9 cellular contexts compared by ENCODE assay signal in genomic region chr3:14405120-14405885, GRCh38. TPM values are rescaled to one million over a fixed set of nuclear protein-coding genes. Genes with fewer than 3 reads are reported as not detected.
DNase-seq lines count a peak whose midpoint lies in the region; TF ChIP-seq lines count a peak whose summit lies in the region.
"Had no signal": no experiment of that assay in that cellular context is flagged by ENCODE, and none has a peak within 500 bp of the region (broad histone marks: within the 10 kb centered on the region; RNA-seq: fewer than 3 reads in every experiment).

No MANE protein-coding gene starts in this region.

- no peaks in the 10 kb centered on the region for H3F3A ChIP-seq in neural cell (ENCODE audit: insufficient read depth, low read length, poor library complexity, severe bottlenecking)

- peaks cover 68% of the 10 kb centered on the region for H4K20me1 ChIP-seq in BLaER1
- H4K20me1 ChIP-seq in neural cell (ENCODE audit: insufficient read depth), result no peaks in the 10 kb centered on the region

- H3K36me3 ChIP-seq in BLaER1, result peaks cover 32% of the 10 kb centered on the region
- peaks cover 11% of the 10 kb centered on the region; the same call in 1 of the 2 replicates for H3K36me3 ChIP-seq in HUES64 (ENCODE audit: insufficient read depth, low read length)
- H3K36me3 ChIP-seq in brain microvascular endothelial cell (replicated peaks), result no peaks in the 10 kb centered on the region
- no peaks in the 10 kb centered on the region for H3K36me3 ChIP-seq in neural cell (ENCODE audit: insufficient read depth, low read length)

- DNase-seq in brain microvascular endothelial cell (no peak), HUDEP-2 (lab: John Stamatoyannopoulos, UW; ENCODE audit: unreplicated experiment in 76 of 76) (no peak), NCI-H1930 (lab: John Stamatoyannopoulos, UW) (no peak), islet precursor cell (no peak), NCI-H2107 treated with DMSO at 0.1 percent for 48 hours (lab: John Stamatoyannopoulos, UW; ENCODE audit: unreplicated experiment) (no peak)
- DNase-seq: SHP77 treated with DMSO at 0.1 percent for 48 hours had no signal

- H3K4me3 ChIP-seq in BLaER1 (peak overlapping the region; percentile 89; the same call in 1 of the 2 replicates), HUES64 (ENCODE audit: low read length) (peak overlapping the region; percentile 71), brain microvascular endothelial cell (ENCODE audit: low read depth, low read length) (peak overlapping the region; percentile 89), neural cell (ENCODE audit: low read length) (peak overlapping the region; percentile 93)

- H3K4me2 ChIP-seq in BLaER1 (peak overlapping the region; percentile 99), neural cell (ENCODE audit: low read length) (peak overlapping the region; percentile 79)

- H2AFZ ChIP-seq in neural cell (ENCODE audit: low read depth, low read length), result no peak overlapping the region

- TF ChIP-seq RAD21 in neural cell (conservative IDR thresholded peaks at IDR 0.05), result no peak

- TF ChIP-seq EP300 in neural cell (conservative IDR thresholded peaks at IDR 0.05; ENCODE audit: poor library complexity, severe bottlenecking), result no peak

- H3K9me3 ChIP-seq in BLaER1, result no peaks in the 10 kb centered on the region
- H3K9me3 ChIP-seq in HUES64 (ENCODE audit: insufficient read depth, low read depth, low read length), result no peaks in the 10 kb centered on the region
- no peaks in the 10 kb centered on the region for H3K9me3 ChIP-seq in neural cell (ENCODE audit: low read length)

- no peak overlapping the region for H3K9ac ChIP-seq in BLaER1
- H3K9ac ChIP-seq in HUES64 (ENCODE audit: low read depth, low read length), result no peak overlapping the region
- no peak overlapping the region for H3K9ac ChIP-seq in neural cell (ENCODE audit: low read length)

- TF ChIP-seq CTCF in brain microvascular endothelial cell (IDR thresholded peaks at IDR 0.05; ENCODE audit: low read depth, low read length, missing control alignments) (no peak), neural cell (IDR thresholded peaks at IDR 0.05; ENCODE audit: poor library complexity, severe bottlenecking) (no peak)

- peaks cover 66% of the 10 kb centered on the region for H3K4me1 ChIP-seq in BLaER1
- H3K4me1 ChIP-seq in HUES64 (ENCODE audit: insufficient read depth, low read length), result peaks cover 12% of the 10 kb centered on the region; the same call in 1 of the 2 replicates

- in situ Hi-C loops in brain microvascular endothelial cell (cut with HindIII; ENCODE audit: low pct_ligation_motif_present, low sequenced_read_pairs), result no loop called here

- H3K27ac ChIP-seq in BLaER1, result no peak overlapping the region
- H3K27ac ChIP-seq in HUES64 (ENCODE audit: low read depth, low read length), result no peak overlapping the region
- H3K27ac ChIP-seq in brain microvascular endothelial cell, result no peak overlapping the region
- H3K27ac ChIP-seq in neural cell (ENCODE audit: low read length), result no peak overlapping the region

- H3K79me2 ChIP-seq in neural cell (replicated peaks; ENCODE audit: insufficient read depth, low read length), result peaks cover 33% of the 10 kb centered on the region

- H3K9me2 ChIP-seq in neural cell (ENCODE audit: insufficient read depth, low read length), result no peaks in the 10 kb centered on the region

- WGBS in HUES64, result 91% methylated on average over 7 of the region's 7 CpGs

- no peaks in the 10 kb centered on the region for H3K27me3 ChIP-seq in BLaER1
- H3K27me3 ChIP-seq in HUES64 (ENCODE audit: insufficient read depth, low read length), result no peaks in the 10 kb centered on the region
- no peaks in the 10 kb centered on the region for H3K27me3 ChIP-seq in brain microvascular endothelial cell (replicated peaks)
- H3K27me3 ChIP-seq in neural cell (ENCODE audit: insufficient read depth, low read depth, low read length), result no peaks in the 10 kb centered on the region

TF ChIP-seq in neural cell, 6 proteins besides CTCF, POLR2A, EP300 and RAD21:
- TF ChIP-seq EZH2 (IDR thresholded peaks at IDR 0.05; ENCODE audit: borderline replicate concordance, insufficient read depth, low read length, poor library complexity, severe bottlenecking), result no peak
- TF ChIP-seq MXI1 (conservative IDR thresholded peaks at IDR 0.05; ENCODE audit: poor library complexity, severe bottlenecking), result no peak
- TF ChIP-seq TAF1 (IDR thresholded peaks at IDR 0.05; ENCODE audit: low read depth), result no peak
- no peak for TF ChIP-seq POLR2AphosphoS5 (IDR thresholded peaks at IDR 0.05)
- TF ChIP-seq REST (IDR thresholded peaks at IDR 0.05; ENCODE audit: borderline replicate concordance), result no peak
- no peak for TF ChIP-seq SMC3 (conservative IDR thresholded peaks at IDR 0.05; ENCODE audit: poor library complexity)

RNA-seq across cellular contexts. Expression of gene SLC6A6, which starts 2.9 kb away (rescaled TPM):
- 35.0 TPM for polyA plus RNA-seq in HUES64 (2013, experiment 1 of 2)
- polyA plus RNA-seq in HUES64 (2013, experiment 2 of 2), result 40.3 TPM
- polyA plus RNA-seq in neural cell, result 15.9 and 17.9 TPM in 2 replicates
- 27.0 and 29.9 TPM in 2 replicates for polyA minus RNA-seq in neural cell
